In the genomic region with DNA sequence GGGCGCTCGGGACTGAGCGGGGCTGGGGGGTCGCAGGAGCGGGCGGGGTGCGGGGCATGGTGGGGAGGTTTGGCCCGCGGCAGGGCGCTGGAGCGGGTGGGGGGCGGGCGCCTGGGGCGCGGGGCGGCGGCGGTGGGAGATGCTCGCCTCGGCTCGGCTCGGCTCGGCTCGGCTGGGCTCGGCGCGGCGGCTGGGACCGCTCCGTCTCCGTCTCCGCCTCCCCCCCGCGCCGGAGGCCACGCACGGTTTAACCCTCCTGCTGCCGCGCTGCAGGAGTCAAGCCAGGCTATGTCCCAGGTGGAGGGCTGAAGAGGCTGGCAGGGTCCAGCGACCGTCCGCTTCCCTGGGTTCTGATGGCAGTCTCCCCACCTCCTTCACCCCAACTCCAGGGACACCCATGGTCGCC, we compare ENCODE assay signal across 8 cellular contexts. TPM values are rescaled to one million over a fixed set of nuclear protein-coding genes. Genes with fewer than 3 reads are reported as not detected.
DNase-seq lines count a peak whose midpoint lies in the region; ATAC-seq and TF ChIP-seq lines count a peak whose summit lies in the region.

A gene with protein sequence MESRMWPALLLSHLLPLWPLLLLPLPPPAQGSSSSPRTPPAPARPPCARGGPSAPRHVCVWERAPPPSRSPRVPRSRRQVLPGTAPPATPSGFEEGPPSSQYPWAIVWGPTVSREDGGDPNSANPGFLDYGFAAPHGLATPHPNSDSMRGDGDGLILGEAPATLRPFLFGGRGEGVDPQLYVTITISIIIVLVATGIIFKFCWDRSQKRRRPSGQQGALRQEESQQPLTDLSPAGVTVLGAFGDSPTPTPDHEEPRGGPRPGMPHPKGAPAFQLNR (minus strand): TSS at position 170 of the 406 bp plus-strand sequence. CDS start 2,754 bp downstream, outside the sequence.

- intact Hi-C loops in mammary epithelial cell (cut with micrococcal nuclease), result no loop called here

- dilution Hi-C loops in mammary epithelial cell (cut with HindIII; ENCODE audit: low sequenced_read_pairs), result no loop called here

- H3K4me2 ChIP-seq in mammary epithelial cell (ENCODE audit: insufficient read depth, low read depth, low read length), result peak within 1 kb of the TSS; percentile 83

- no peak for TF ChIP-seq CTCF in HFF-Myc (IDR thresholded peaks at IDR 0.05; ENCODE audit: low read depth, low read length, missing control alignments)
- no peak for TF ChIP-seq CTCF in WERI-Rb-1 (IDR thresholded peaks at IDR 0.05; ENCODE audit: low read depth, low read length)
- TF ChIP-seq CTCF in mammary epithelial cell (conservative IDR thresholded peaks at IDR 0.05 in 1 of 2, IDR thresholded peaks at IDR 0.05 in 1 of 2; ENCODE audit: extremely low read depth in 1 of 2, insufficient read depth in 1 of 2, low read depth in 1 of 2, low read length in 2 of 2), result no peak
- no peak for TF ChIP-seq CTCF in kidney epithelial cell (IDR thresholded peaks at IDR 0.05; ENCODE audit: insufficient read depth, low read length, poor library complexity, severe bottlenecking)

- H3K79me2 ChIP-seq in mammary epithelial cell (ENCODE audit: insufficient read depth, low read length), result no peaks in the 10 kb centered on the region

- H3K27ac ChIP-seq in WERI-Rb-1 (peak within 1 kb of the TSS; percentile 63), mammary epithelial cell (ENCODE audit: insufficient read depth, low read depth, low read length) (no peak within 1 kb of the TSS)

- no TSS peak for BruUV-seq in mammary epithelial cell (replicated peaks; lab: Mats Ljungman, UMichigan)

- H3K9me3 ChIP-seq in WERI-Rb-1 (ENCODE audit: severe bottlenecking) (no peaks in the 10 kb centered on the region), mammary epithelial cell (replicated peaks; ENCODE audit: insufficient read depth, low read length) (no peaks in the 10 kb centered on the region)

- DNase-seq in HFF-Myc (ENCODE audit: extremely low read depth, low read depth), result no peak
- DNase-seq in WERI-Rb-1, result peak; percentile 72
- DNase-seq in mammary epithelial cell, result no peak
- no peak for DNase-seq in kidney epithelial cell (ENCODE audit: low read depth)
- peak; percentile 66 for DNase-seq in stimulated activated CD4-positive, alpha-beta T cell treated with anti-CD3 and anti-CD28 coated beads, Interleukin-4, amount 100 ng/mL, for 1 hour
- no peak for DNase-seq in SHP77 treated with DMSO at 0.1 percent for 48 hours (lab: John Stamatoyannopoulos, UW)
- no peak for DNase-seq in OCI-M2 (lab: John Stamatoyannopoulos, UW; ENCODE audit: unreplicated experiment)

- CTCF ChIA-PET in mammary epithelial cell (lab: Charles Lee; ENCODE audit: low non-redundant PET), result no interaction called here

- H3K27me3 ChIP-seq in WERI-Rb-1 (ENCODE audit: insufficient read depth, low read depth, severe bottlenecking) (no peaks in the 10 kb centered on the region), mammary epithelial cell (ENCODE audit: insufficient read depth, low read length) (peaks cover 21% of the 10 kb centered on the region), kidney epithelial cell (ENCODE audit: control insufficient read depth, insufficient read depth, low read length) (peaks cover 24% of the 10 kb centered on the region)

- peaks cover 3% of the 10 kb centered on the region for H3K36me3 ChIP-seq in WERI-Rb-1
- H3K36me3 ChIP-seq in mammary epithelial cell (ENCODE audit: insufficient read depth, low read length), result no peaks in the 10 kb centered on the region
- no peaks in the 10 kb centered on the region for H3K36me3 ChIP-seq in kidney epithelial cell (ENCODE audit: control insufficient read depth, insufficient read depth, low read length)

- H3K4me1 ChIP-seq in mammary epithelial cell (ENCODE audit: insufficient read depth, low read length), result peaks cover 4% of the 10 kb centered on the region

- H2AFZ ChIP-seq in mammary epithelial cell (ENCODE audit: low read depth, low read length), result peak within 1 kb of the TSS; percentile 71

- in situ Hi-C loops in mammary epithelial cell (cut with MboI; ENCODE audit: low sequenced_read_pairs in 2 of 2), result no loop called here

- H3K4me3 ChIP-seq in HFF-Myc (replicated peaks; ENCODE audit: low read depth, low read length), result peak within 1 kb of the TSS; percentile 42
- H3K4me3 ChIP-seq in WERI-Rb-1 (ENCODE audit: low read depth, low read length), result peak within 1 kb of the TSS; percentile 79
- peak within 1 kb of the TSS in 2 of 3 experiments; percentile 24 to 34 for H3K4me3 ChIP-seq in mammary epithelial cell (replicated peaks in 1 of 3; ENCODE audit: insufficient read depth in 1 of 3, low read depth in 2 of 3, low read length in 3 of 3)
- H3K4me3 ChIP-seq in kidney epithelial cell (ENCODE audit: low read depth, low read length), result peak within 1 kb of the TSS; percentile 78

- ATAC-seq in HG02884 (IDR thresholded peaks at IDR 0.05; ENCODE audit: unreplicated experiment), result no peak

- no peaks in the 10 kb centered on the region for H4K20me1 ChIP-seq in mammary epithelial cell (ENCODE audit: insufficient read depth, low read length)

- no peak within 1 kb of the TSS for H3K9ac ChIP-seq in mammary epithelial cell (ENCODE audit: insufficient read depth, low read length)

- no CpG with 5 or more reads among the region's 43 CpGs for WGBS in mammary epithelial cell (ENCODE audit: low coverage, missing lambda C conversion rate)

RNA-seq across cellular contexts. Expression of the gene that starts here (rescaled TPM):
- not detected for total RNA-seq in mammary epithelial cell
- polyA plus RNA-seq in mammary epithelial cell, result not detected
- polyA minus RNA-seq in mammary epithelial cell, result not detected
- total RNA-seq in kidney epithelial cell, result 0.07 and 0.13 TPM in 2 replicates

Comparison
In these comparisons a context has a peak if more than half of its experiments do, and no peak if none do; other contexts are left out.
1. DNase-seq: peak in WERI-Rb-1 (single experiment) and stimulated activated CD4-positive, alpha-beta T cell treated with anti-CD3 and anti-CD28 coated beads, Interleukin-4, amount 100 ng/mL, for 1 hour (single experiment); none in HFF-Myc (single experiment), mammary epithelial cell (single experiment), kidney epithelial cell (single experiment), SHP77 treated with DMSO at 0.1 percent for 48 hours (single experiment) and OCI-M2 (single experiment).
2. H3K4me3 ChIP-seq: peak in every context shown above with its lines; median percentile 79 in WERI-Rb-1; 78 in kidney epithelial cell; 42 in HFF-Myc; 29 in mammary epithelial cell.